ENCODE assay signal across 9 cellular contexts in the genomic region with DNA sequence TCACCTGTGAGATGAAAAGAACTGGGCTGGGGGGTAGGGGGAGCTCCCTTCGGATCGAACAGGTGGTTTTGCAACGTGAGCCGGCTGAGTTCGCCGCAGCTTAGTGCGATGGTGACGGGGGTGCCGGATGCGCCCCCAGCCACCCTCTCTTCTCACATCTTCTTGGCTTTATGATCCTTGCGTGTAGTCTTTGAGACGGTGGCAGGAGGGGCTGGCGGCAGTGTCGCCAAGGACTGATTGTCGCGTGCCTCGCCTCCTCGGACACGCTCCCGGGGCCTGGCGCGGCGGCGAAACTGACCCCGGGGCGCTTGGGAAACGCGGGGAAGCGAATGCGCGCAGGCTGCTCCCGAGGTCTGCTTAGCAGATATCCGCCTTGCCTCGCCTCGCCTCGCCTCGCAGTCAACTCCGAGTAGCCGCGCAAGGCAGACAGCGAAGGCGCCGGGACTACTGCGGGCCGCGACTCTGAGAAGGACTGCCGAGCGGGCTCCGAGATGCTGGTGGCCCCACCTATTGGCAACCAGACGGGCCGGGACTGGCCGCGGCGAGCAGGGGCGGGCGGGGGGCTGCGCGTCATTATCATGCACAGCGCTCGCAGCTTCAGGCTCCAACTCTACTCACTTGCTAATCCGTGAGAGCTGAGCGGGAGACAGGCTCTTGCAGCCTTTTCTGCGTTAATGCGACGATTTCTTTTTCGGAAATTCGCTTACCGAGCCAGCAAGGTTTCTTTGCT. TPM values are rescaled to one million over a fixed set of nuclear protein-coding genes. Genes with fewer than 3 reads are reported as not detected.
DNase-seq lines count a peak whose midpoint lies in the region; TF ChIP-seq lines count a peak whose summit lies in the region.
"Had no signal": no experiment of that assay in that cellular context is flagged by ENCODE, and none has a peak within 500 bp of the region (broad histone marks: within the 10 kb centered on the region; RNA-seq: fewer than 3 reads in every experiment).

No MANE protein-coding gene starts in this region.

- peaks cover 46% of the 10 kb centered on the region for H3K27me3 ChIP-seq in mammary epithelial cell (ENCODE audit: insufficient read depth, low read length)
- no peaks in the 10 kb centered on the region for H3K27me3 ChIP-seq in CD8-positive, alpha-beta memory T cell (ENCODE audit: insufficient read depth, low read length, poor library complexity, severe bottlenecking)

- peak overlapping the region in 2 of 3 experiments; percentile 29 to 31 for H3K4me3 ChIP-seq in mammary epithelial cell (replicated peaks in 1 of 3; ENCODE audit: insufficient read depth in 1 of 3, low read depth in 2 of 3, low read length in 3 of 3)
- no peak overlapping the region for H3K4me3 ChIP-seq in CD8-positive, alpha-beta memory T cell (ENCODE audit: low read length)
- H3K4me3 ChIP-seq: K562 had no signal

- POLR2A ChIA-PET in GM10248 (lab: Yijun Ruan, JAX): no interaction called here
- POLR2A ChIA-PET in CD8-positive, alpha-beta memory T cell (lab: Charles Lee): no interaction called here

- in situ Hi-C loops in mammary epithelial cell (cut with MboI; ENCODE audit: low sequenced_read_pairs in 2 of 2): no loop called here

- CTCF ChIA-PET in GM10248 (lab: Yijun Ruan, JAX) (no interaction called here), mammary epithelial cell (lab: Charles Lee; ENCODE audit: low non-redundant PET) (no interaction called here)
- CTCF ChIA-PET in CD8-positive, alpha-beta memory T cell (lab: Charles Lee): no interaction called here

- H3K27ac ChIP-seq in mammary epithelial cell (ENCODE audit: insufficient read depth, low read depth, low read length): no peak overlapping the region
- H3K27ac ChIP-seq in CD8-positive, alpha-beta memory T cell (ENCODE audit: low read depth, low read length): no peak overlapping the region

- H2AFZ ChIP-seq in mammary epithelial cell (ENCODE audit: low read depth, low read length): peak overlapping the region; percentile 52

- peaks cover 9 to 21% of the 10 kb centered on the region in 2 donors for H3K27me3 Mint-ChIP-seq in CD8-positive, alpha-beta memory T cell

- H3K9ac ChIP-seq in mammary epithelial cell (ENCODE audit: insufficient read depth, low read length): no peak overlapping the region

- H3K9me3 Mint-ChIP-seq in CD8-positive, alpha-beta memory T cell: peaks cover 0 to 13% (median 5%) of the 10 kb centered on the region in 5 donors

- no peak overlapping the region for H3K4me3 Mint-ChIP-seq in CD8-positive, alpha-beta memory T cell

- no peaks in the 10 kb centered on the region for H4K20me1 ChIP-seq in mammary epithelial cell (ENCODE audit: insufficient read depth, low read length)

- H3K27ac Mint-ChIP-seq in CD8-positive, alpha-beta memory T cell: no peak overlapping the region

- WGBS in mammary epithelial cell (ENCODE audit: low coverage, missing lambda C conversion rate): 2% methylated on average over 33 of the region's 68 CpGs

- no peaks in the 10 kb centered on the region for H3K9me3 ChIP-seq in mammary epithelial cell (replicated peaks; ENCODE audit: insufficient read depth, low read length)
- no peaks in the 10 kb centered on the region for H3K9me3 ChIP-seq in CD8-positive, alpha-beta memory T cell (ENCODE audit: low read length)

- H3K4me2 ChIP-seq in mammary epithelial cell (ENCODE audit: insufficient read depth, low read depth, low read length): peak overlapping the region; percentile 81

- no peaks in the 10 kb centered on the region for H3K79me2 ChIP-seq in mammary epithelial cell (ENCODE audit: insufficient read depth, low read length)

- no peaks in the 10 kb centered on the region for H3K36me3 Mint-ChIP-seq in CD8-positive, alpha-beta memory T cell

- peaks cover 9% of the 10 kb centered on the region for H3K4me1 ChIP-seq in mammary epithelial cell (ENCODE audit: insufficient read depth, low read length)
- no peaks in the 10 kb centered on the region for H3K4me1 ChIP-seq in CD8-positive, alpha-beta memory T cell (ENCODE audit: insufficient read depth, low read length)

- dilution Hi-C loops in mammary epithelial cell (cut with HindIII; ENCODE audit: low sequenced_read_pairs): no loop called here

- H3K4me1 Mint-ChIP-seq in CD8-positive, alpha-beta memory T cell: no peaks in the 10 kb centered on the region

- no peaks in the 10 kb centered on the region for H3K36me3 ChIP-seq in mammary epithelial cell (ENCODE audit: insufficient read depth, low read length)
- no peaks in the 10 kb centered on the region for H3K36me3 ChIP-seq in CD8-positive, alpha-beta memory T cell (ENCODE audit: insufficient read depth, low read length)

- TF ChIP-seq CTCF in GM10248 (IDR thresholded peaks at IDR 0.05; ENCODE audit: control extremely low read depth, extremely low read depth, low read depth, missing control alignments): no peak
- TF ChIP-seq CTCF in mammary epithelial cell (conservative IDR thresholded peaks at IDR 0.05 in 1 of 2, IDR thresholded peaks at IDR 0.05 in 1 of 2; ENCODE audit: extremely low read depth in 1 of 2, insufficient read depth in 1 of 2, low read depth in 1 of 2, low read length in 2 of 2): no peak

- DNase-seq in GM10248 (ENCODE audit: extremely low spot score): peak; percentile 14
- DNase-seq in NCI-H2171 (lab: John Stamatoyannopoulos, UW): peak; percentile 58
- DNase-seq in mammary epithelial cell: peak; percentile 29
- DNase-seq in inferior parietal cortex (ENCODE audit: extremely low spot score): peak; percentile 64
- peak; percentile 6 for DNase-seq in smooth muscle cell of the brain vasculature (ENCODE audit: low read depth, low spot score)
- no peak for DNase-seq in A172 (ENCODE audit: low spot score)
- no peak for DNase-seq in CD8-positive, alpha-beta memory T cell
- DNase-seq in GDM1 (lab: John Stamatoyannopoulos, UW): no peak

- no TSS peak for BruUV-seq in mammary epithelial cell (replicated peaks; lab: Mats Ljungman, UMichigan)

- intact Hi-C loops in mammary epithelial cell (cut with micrococcal nuclease): loop anchor here (10.0 kb wide), 1 partner anchor 571 kb away; no protein-coding TSS in a partner anchor

RNA-seq across cellular contexts. Expression of gene GRID2, which starts 1.5 kb away (rescaled TPM):
- total RNA-seq in mammary epithelial cell: not detected
- not detected for polyA plus RNA-seq in mammary epithelial cell
- polyA minus RNA-seq in mammary epithelial cell: not detected
- not detected in 2 replicates for total RNA-seq in A172 (2014; rRNA removed; shearing (Covaris generic))
- total RNA-seq in CD8-positive, alpha-beta memory T cell: not detected
- not detected for polyA plus RNA-seq in CD8-positive, alpha-beta memory T cell
- polyA plus RNA-seq: K562 had no signal

Comparison
In these comparisons a context has a peak if more than half of its experiments do, and no peak if none do; other contexts are left out.
1. DNase-seq: peak in GM10248 (single experiment), NCI-H2171 (single experiment), mammary epithelial cell (single experiment), inferior parietal cortex (single experiment) and smooth muscle cell of the brain vasculature (single experiment); none in A172 (single experiment), CD8-positive, alpha-beta memory T cell (0 of 5) and GDM1 (single experiment).